In the genomic region with DNA sequence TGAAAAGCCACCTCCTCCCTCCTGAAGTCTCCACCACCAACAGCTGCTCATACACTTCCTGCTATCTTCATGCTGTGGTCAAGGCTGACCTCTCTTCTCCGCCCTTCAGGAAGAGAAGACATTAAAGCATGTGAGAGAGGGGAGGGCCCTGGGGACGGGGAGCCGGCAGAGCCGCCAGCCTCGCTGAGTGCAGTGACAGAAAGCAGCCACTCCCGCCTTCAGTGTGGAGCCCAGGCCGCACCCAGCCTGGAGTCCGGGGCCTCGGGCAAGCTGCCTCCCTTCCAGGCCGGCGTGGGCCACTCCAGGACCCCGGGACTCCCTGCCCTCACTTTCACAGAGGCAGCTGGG, we compare ENCODE assay signal across 1 cellular context.
TF ChIP-seq lines count a peak whose summit lies in the region.

No MANE protein-coding gene starts in this region.

TF ChIP-seq in HepG2, 621 proteins besides CTCF, POLR2A, EP300 and RAD21 (continued from another document):
- TF ChIP-seq GABPB1 (CRISPR knock-in tag; IDR thresholded peaks at IDR 0.05) = 0 out of 2 replicates have a peak, but pooled peaks have one; percentile 28
- TF ChIP-seq SAP130 (CRISPR knock-in tag; IDR thresholded peaks at IDR 0.05; ENCODE audit: low read depth) = 0 out of 2 replicates have a peak, but pooled peaks have one; percentile 23
- TF ChIP-seq ZMYM3 (CRISPR knock-in tag; IDR thresholded peaks at IDR 0.05) = 0 out of 2 replicates have a peak, but pooled peaks have one; percentile 2
- TF ChIP-seq, protein P1, sequence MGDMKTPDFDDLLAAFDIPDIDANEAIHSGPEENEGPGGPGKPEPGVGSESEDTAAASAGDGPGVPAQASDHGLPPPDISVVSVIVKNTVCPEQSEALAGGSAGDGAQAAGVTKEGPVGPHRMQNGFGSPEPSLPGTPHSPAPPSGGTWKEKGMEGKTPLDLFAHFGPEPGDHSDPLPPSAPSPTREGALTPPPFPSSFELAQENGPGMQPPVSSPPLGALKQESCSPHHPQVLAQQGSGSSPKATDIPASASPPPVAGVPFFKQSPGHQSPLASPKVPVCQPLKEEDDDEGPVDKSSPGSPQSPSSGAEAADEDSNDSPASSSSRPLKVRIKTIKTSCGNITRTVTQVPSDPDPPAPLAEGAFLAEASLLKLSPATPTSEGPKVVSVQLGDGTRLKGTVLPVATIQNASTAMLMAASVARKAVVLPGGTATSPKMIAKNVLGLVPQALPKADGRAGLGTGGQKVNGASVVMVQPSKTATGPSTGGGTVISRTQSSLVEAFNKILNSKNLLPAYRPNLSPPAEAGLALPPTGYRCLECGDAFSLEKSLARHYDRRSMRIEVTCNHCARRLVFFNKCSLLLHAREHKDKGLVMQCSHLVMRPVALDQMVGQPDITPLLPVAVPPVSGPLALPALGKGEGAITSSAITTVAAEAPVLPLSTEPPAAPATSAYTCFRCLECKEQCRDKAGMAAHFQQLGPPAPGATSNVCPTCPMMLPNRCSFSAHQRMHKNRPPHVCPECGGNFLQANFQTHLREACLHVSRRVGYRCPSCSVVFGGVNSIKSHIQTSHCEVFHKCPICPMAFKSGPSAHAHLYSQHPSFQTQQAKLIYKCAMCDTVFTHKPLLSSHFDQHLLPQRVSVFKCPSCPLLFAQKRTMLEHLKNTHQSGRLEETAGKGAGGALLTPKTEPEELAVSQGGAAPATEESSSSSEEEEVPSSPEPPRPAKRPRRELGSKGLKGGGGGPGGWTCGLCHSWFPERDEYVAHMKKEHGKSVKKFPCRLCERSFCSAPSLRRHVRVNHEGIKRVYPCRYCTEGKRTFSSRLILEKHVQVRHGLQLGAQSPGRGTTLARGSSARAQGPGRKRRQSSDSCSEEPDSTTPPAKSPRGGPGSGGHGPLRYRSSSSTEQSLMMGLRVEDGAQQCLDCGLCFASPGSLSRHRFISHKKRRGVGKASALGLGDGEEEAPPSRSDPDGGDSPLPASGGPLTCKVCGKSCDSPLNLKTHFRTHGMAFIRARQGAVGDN (CRISPR knock-in tag; IDR thresholded peaks at IDR 0.05) = peak; percentile 37; the same call in 1 of the 2 replicates
